8 cellular contexts compared by ENCODE assay signal in genomic region chr15:31216210-31216911, GRCh38.
DNase-seq lines count a peak whose midpoint lies in the region; ATAC-seq, FAIRE-seq and TF ChIP-seq lines count a peak whose summit lies in the region.

No MANE protein-coding gene starts in this region.

- H3K14ac ChIP-seq in H9 (ENCODE audit: insufficient read depth, low read length) = peak overlapping the region; percentile 65; the same call in 1 of the 2 replicates

- H3K9ac ChIP-seq in H9 (ENCODE audit: extremely low read depth, insufficient read length, low read length) (no peak overlapping the region), MM.1S (ENCODE audit: low read length) (peak overlapping the region; percentile 86; the same call in 1 of the 2 replicates), colonic mucosa (ENCODE audit: low read depth in 2 of 2, low read length in 2 of 2) (peak overlapping the region; percentile 87 to 88), HepG2 (ENCODE audit: insufficient read depth, low read depth, low read length) (peak overlapping the region; percentile 67)

- no peak overlapping the region for H2BK12ac ChIP-seq in H9 (ENCODE audit: insufficient read length, low read depth, low read length)

- no CpG with 5 or more reads among the region's 30 CpGs for WGBS in H9 (ENCODE audit: extremely low coverage, insufficient read length, low lambda C conversion rate)
- WGBS in HepG2 (ENCODE audit: low lambda C conversion rate) = 3% methylated on average over 17 of the region's 30 CpGs

- H4K91ac ChIP-seq in H9 (ENCODE audit: insufficient read length, low read depth, low read length) = no peak overlapping the region

- peak overlapping the region; percentile 57 for H3K4me2 ChIP-seq in H9 (ENCODE audit: insufficient read depth, insufficient read length, low read length)
- peak overlapping the region; percentile 73 for H3K4me2 ChIP-seq in MM.1S (ENCODE audit: low read depth, low read length)
- peak overlapping the region; percentile 91 for H3K4me2 ChIP-seq in HepG2 (ENCODE audit: low read depth, low read length)

- ATAC-seq in HepG2 = peak; percentile 86

- CTCF ChIA-PET in HepG2 (lab: Yijun Ruan, JAX; ENCODE audit: low intra/inter-chr PET ratio, low total read pairs) = interaction anchor here (2.6 to 2.7 kb wide), 2 partner anchors 219 to 272 kb away, joined by 11 to 19 read pairs; no protein-coding TSS in a partner anchor

- H3K23ac ChIP-seq in H9 (ENCODE audit: insufficient read length, low read depth, low read length) = no peak overlapping the region

- H3K79me2 ChIP-seq in H9 (ENCODE audit: insufficient read depth, low read length) (no peaks in the 10 kb centered on the region), MM.1S (ENCODE audit: low read length) (0 out of 2 replicates have a peak, but pooled peaks cover 6% of the 10 kb centered on the region), HepG2 (ENCODE audit: insufficient read depth, low read length) (no peaks in the 10 kb centered on the region)

- no peak overlapping the region for H2BK5ac ChIP-seq in H9 (ENCODE audit: insufficient read length, low read length)

- no peak overlapping the region for H2BK15ac ChIP-seq in H9 (ENCODE audit: low read depth, low read length)

- H3K79me1 ChIP-seq in H9 (ENCODE audit: insufficient read depth, low read depth, low read length, poor library complexity, severe bottlenecking) = no peaks in the 10 kb centered on the region

- H2BK20ac ChIP-seq in H9 (ENCODE audit: low read depth, low read length, poor library complexity, severe bottlenecking) = no peak overlapping the region

- H2AFZ ChIP-seq in H9 (ENCODE audit: low read length) (no peak overlapping the region), MM.1S (ENCODE audit: low read length) (0 out of 2 replicates have a peak overlapping the region, but pooled peaks have one; percentile 34), HepG2 (ENCODE audit: low read length) (no peak overlapping the region)

- peak; percentile 27 to 63; a peak in 3 of 4 replicates for TF ChIP-seq POLR2A in HepG2 (IDR thresholded peaks at IDR 0.05; ENCODE audit: insufficient read depth in 1 of 2, low read depth in 2 of 2, low read length in 2 of 2)

- H3K18ac ChIP-seq in H9 (ENCODE audit: insufficient read length, low read depth, low read length) = no peak overlapping the region

- no peak overlapping the region for H2AK5ac ChIP-seq in H9 (ENCODE audit: insufficient read length, low read length)

- peak overlapping the region; percentile 75 to 85 for H3K4me3 Mint-ChIP-seq in H9

- peaks cover 5% of the 10 kb centered on the region for H3K23me2 ChIP-seq in H9 (ENCODE audit: insufficient read length, low read depth, low read length, poor library complexity, severe bottlenecking)

- H3K4me3 ChIP-seq in GM12875 (ENCODE audit: low read depth, low read length) = peak overlapping the region; percentile 41
- peak overlapping the region; percentile 74 for H3K4me3 ChIP-seq in MM.1S (ENCODE audit: low read length)
- H3K4me3 ChIP-seq in colonic mucosa = peak overlapping the region; percentile 45
- H3K4me3 ChIP-seq in HepG2 (replicated peaks in 1 of 3; ENCODE audit: insufficient read depth in 1 of 3, low read depth in 2 of 3, low read length in 3 of 3) = peak overlapping the region; percentile 58 to 68 (median 66); a peak in 5 of 6 replicates

- no peak for TF ChIP-seq RAD21 in HepG2 (CRISPR knock-in tag; IDR thresholded peaks at IDR 0.05)

- H4K8ac ChIP-seq in H9 (replicated peaks; ENCODE audit: insufficient read length, low read depth, low read length) = no peak overlapping the region

- BruUV-seq in HepG2 (replicated peaks; lab: Mats Ljungman, UMichigan) = TSS peak; percentile 74

- H2BK120ac ChIP-seq in H9 (ENCODE audit: low read depth, low read length, poor library complexity, severe bottlenecking) = no peak overlapping the region

- H4K20me1 ChIP-seq in H9 (ENCODE audit: control insufficient read depth, insufficient read depth, insufficient read length) (no peaks in the 10 kb centered on the region), MM.1S (ENCODE audit: insufficient read depth, low read length) (no peaks in the 10 kb centered on the region), HepG2 (ENCODE audit: insufficient read depth, low read length) (no peaks in the 10 kb centered on the region)

- H3K4me1 ChIP-seq in H9 (ENCODE audit: insufficient read depth, low read length) = no peaks in the 10 kb centered on the region
- peaks cover 14% of the 10 kb centered on the region for H3K4me1 ChIP-seq in MM.1S (ENCODE audit: low read length)
- H3K4me1 ChIP-seq in colonic mucosa = peaks cover 11% of the 10 kb centered on the region
- peaks cover 22% of the 10 kb centered on the region for H3K4me1 ChIP-seq in HepG2 (ENCODE audit: insufficient read depth, low read length)

- H3K36me3 ChIP-seq in MM.1S (replicated peaks; ENCODE audit: insufficient read depth, low read length) (no peaks in the 10 kb centered on the region), colonic mucosa (no peaks in the 10 kb centered on the region), HepG2 (replicated peaks in 1 of 2; ENCODE audit: control insufficient read depth in 1 of 2, insufficient read depth in 2 of 2, low read length in 2 of 2) (no peaks in the 10 kb centered on the region)

- H3K4me1 Mint-ChIP-seq in H9 = peaks cover 11 to 14% of the 10 kb centered on the region in 2 experiments

- H4K5ac ChIP-seq in H9 (ENCODE audit: insufficient read length, low read depth, low read length) = no peak overlapping the region

- H3K36me3 Mint-ChIP-seq in H9 (ENCODE audit: insufficient read depth in 1 of 3, low read depth in 3 of 3) = peaks cover 0 to 2% (median 1%) of the 10 kb centered on the region in 3 experiments; a peak in 3 of 7 replicates

- intact Hi-C loops in colonic mucosa (cut with DNase I) (loop anchor here (5.0 to 10.0 kb wide), 3 partner anchors 106 to 218 kb away; no protein-coding TSS in a partner anchor), HepG2 (cut with micrococcal nuclease; ENCODE audit: unreplicated experiment) (loop anchor here (1.0 to 5.0 kb wide), 3 partner anchors 112 to 271 kb away; no protein-coding TSS in a partner anchor)

- H3K27ac ChIP-seq in H9 (ENCODE audit: insufficient read length, low read depth, low read length) (no peak overlapping the region), MM.1S (ENCODE audit: low read length) (peak overlapping the region; percentile 85), colonic mucosa (peak overlapping the region; percentile 94), HepG2 (ENCODE audit: extremely low read length, insufficient read depth, low read length) (peak overlapping the region; percentile 85)

- H3K27me3 ChIP-seq in H9 (ENCODE audit: insufficient read depth, low read length) = no peaks in the 10 kb centered on the region
- H3K27me3 ChIP-seq in MM.1S (replicated peaks; ENCODE audit: insufficient read depth, low read length) = no peaks in the 10 kb centered on the region
- no peaks in the 10 kb centered on the region for H3K27me3 ChIP-seq in colonic mucosa
- H3K27me3 ChIP-seq in HepG2 (ENCODE audit: control insufficient read depth in 1 of 2, insufficient read depth in 2 of 2, low read length in 2 of 2) = no peaks in the 10 kb centered on the region

- no peaks in the 10 kb centered on the region for H3K9me2 ChIP-seq in MM.1S (replicated peaks; ENCODE audit: insufficient read depth, low read length)

- TF ChIP-seq EP300 in HepG2 (IDR thresholded peaks at IDR 0.05; ENCODE audit: low read depth in 2 of 2, low read length in 2 of 2) (peak in 1 of 2 experiments; percentile 6; a peak in 1 of 4 replicates), HepG2 (CRISPR knock-in tag; IDR thresholded peaks at IDR 0.05; ENCODE audit: borderline replicate concordance) (no peak)

- peak; percentile 89 for FAIRE-seq in HepG2 (lab: Jason Lieb, UNC)

- H3K9me3 ChIP-seq in H9 (ENCODE audit: control insufficient read depth, low read depth, low read length) = peaks cover under 1% of the 10 kb centered on the region
- H3K9me3 ChIP-seq in MM.1S (replicated peaks; ENCODE audit: insufficient read depth, low read length) = no peaks in the 10 kb centered on the region
- H3K9me3 ChIP-seq in colonic mucosa = no peaks in the 10 kb centered on the region
- peaks cover 3% of the 10 kb centered on the region for H3K9me3 ChIP-seq in HepG2 (ENCODE audit: low read length)

- POLR2A ChIA-PET in HepG2 (lab: Yijun Ruan, JAX) = interaction anchor here (2.2 to 2.4 kb wide), 2 partner anchors 78 to 110 kb away, joined by 6 to 17 read pairs; partner anchors contain the start of gene KLF13

- no peak overlapping the region for H3T11ph ChIP-seq in H9 (ENCODE audit: low read length)

- no peak overlapping the region for H3K56ac ChIP-seq in H9 (ENCODE audit: insufficient read length, low read depth, low read length)

- peaks cover 0 to under 1% of the 10 kb centered on the region in 2 experiments; a peak in 2 of 5 replicates for H3K9me3 Mint-ChIP-seq in H9

- TF ChIP-seq CTCF in GM12875 (IDR thresholded peaks at IDR 0.05; ENCODE audit: borderline replicate concordance, insufficient read depth, low read depth, low read length) = no peak
- TF ChIP-seq CTCF in H9 (conservative IDR thresholded peaks at IDR 0.05) = no peak
- TF ChIP-seq CTCF in MM.1S (IDR thresholded peaks at IDR 0.05; ENCODE audit: low read length) = no peak
- no peak for TF ChIP-seq CTCF in colonic mucosa (IDR thresholded peaks at IDR 0.05)
- TF ChIP-seq CTCF in HepG2 (CRISPR knock-in tag; IDR thresholded peaks at IDR 0.05) = peak; percentile 26; the same call in 1 of the 2 replicates

- H3F3A ChIP-seq in MM.1S (ENCODE audit: insufficient read depth, low read length) = peaks cover 30% of the 10 kb centered on the region

- in situ Hi-C loops in HepG2 (cut with HindIII; ENCODE audit: extremely low pct_ligation_motif_present, low pct_unique_long_range_greater_than_20kb) = no loop called here

- DNase-seq in H9 = peak; percentile 83
- peak; percentile 74 for DNase-seq in MM.1S
- DNase-seq in T-helper 9 cell = peak; percentile 37
- DNase-seq in colonic mucosa = peak; percentile 96
- DNase-seq in HepG2 (ENCODE audit: low spot score) = peak; percentile 83
- DNase-seq in stimulated activated CD8-positive, alpha-beta memory T cell treated with anti-CD3 and anti-CD28 coated beads, Interleukin-15, amount 100 ng/mL, for 1 hour (ENCODE audit: low read depth) = peak; percentile 20
- DNase-seq in amniotic stem cell (lab: John Stamatoyannopoulos, UW) = no peak

- no peak overlapping the region for H3K4ac ChIP-seq in H9 (ENCODE audit: low read depth, low read length)

- H3K27ac Mint-ChIP-seq in H9 = no peak overlapping the region

- H3K27me3 Mint-ChIP-seq in H9 (ENCODE audit: low read depth) = peaks cover 3% of the 10 kb centered on the region

TF ChIP-seq in HepG2, 621 proteins besides CTCF, POLR2A, EP300 and RAD21 (continues in another document):
- TF ChIP-seq SRSF9 (IDR thresholded peaks at IDR 0.05; ENCODE audit: borderline replicate concordance, insufficient read depth, low read depth, low read length, poor library complexity, severe bottlenecking) (no peak), ZNF569 (CRISPR knock-in tag; IDR thresholded peaks at IDR 0.05; ENCODE audit: borderline replicate concordance) (no peak), GATA4 (IDR thresholded peaks at IDR 0.05; ENCODE audit: borderline replicate concordance, low read depth) (no peak)
